19 cellular contexts compared by ENCODE assay signal in genomic region chr5:132641241-132641723, GRCh38. TPM values are rescaled to one million over a fixed set of nuclear protein-coding genes. Genes with fewer than 3 reads are reported as not detected.
A peak's percentile ranks its signal among the peaks of the same experiment; 100 is the strongest.
DNase-seq lines count a peak whose midpoint lies in the region; ATAC-seq, FAIRE-seq and TF ChIP-seq lines count a peak whose summit lies in the region.
"Had no signal": no experiment of that assay in that cellular context is flagged by ENCODE, and none has a peak within 500 bp of the region (broad histone marks: within the 10 kb centered on the region; RNA-seq: fewer than 3 reads in every experiment).

No MANE protein-coding gene starts in this region.

- ATAC-seq in GM19351 (IDR thresholded peaks at IDR 0.05; ENCODE audit: unreplicated experiment) = peak; percentile 42
- ATAC-seq in HG02973 (IDR thresholded peaks at IDR 0.05; ENCODE audit: unreplicated experiment) = peak; percentile 33
- ATAC-seq in activated naive CD4-positive, alpha-beta T cell treated with anti-CD3 and anti-CD28 coated beads, Interleukin-2, amount 50 U/mL, for 72 hours = peak; percentile 85 to 86
- no peak for ATAC-seq in GM19324 (IDR thresholded peaks at IDR 0.05; ENCODE audit: low FRiP score, unreplicated experiment)
- ATAC-seq in upper lobe of right lung = no peak
- ATAC-seq: psoas muscle had no signal

- no peak; the same call in 1 of the 2 replicates for TF ChIP-seq POLR2A in GM12892 (IDR thresholded peaks at IDR 0.05; ENCODE audit: low read depth, low read length)

- H3K9me3 ChIP-seq in upper lobe of right lung = no peaks in the 10 kb centered on the region
- H3K9me3 ChIP-seq: Peyer's patch, psoas muscle, thoracic aorta had no signal

- H3K27ac ChIP-seq in upper lobe of right lung = no peak overlapping the region
- H3K27ac ChIP-seq: Peyer's patch, psoas muscle, thoracic aorta had no signal

- no peaks in the 10 kb centered on the region for H3K4me1 ChIP-seq in upper lobe of right lung
- H3K4me1 ChIP-seq: Peyer's patch, psoas muscle had no signal

- H3K27ac Mint-ChIP-seq in activated naive CD4-positive, alpha-beta T cell treated with anti-CD3 and anti-CD28 coated beads, Interleukin-2, amount 50 U/mL, for 72 hours = peak overlapping the region; percentile 44 to 88
- H3K27ac Mint-ChIP-seq: brain had no signal

- intact Hi-C loops in upper lobe of right lung (cut with DNase I) = no loop called here

- FAIRE-seq in GM12892 (lab: Jason Lieb, UNC) = peak; percentile 82
- FAIRE-seq: H54 had no signal

- H3K27me3 ChIP-seq in upper lobe of right lung = no peaks in the 10 kb centered on the region
- H3K27me3 ChIP-seq: Peyer's patch had no signal

- peaks cover 30 to 46% of the 10 kb centered on the region in 2 donors for H3K36me3 Mint-ChIP-seq in activated naive CD4-positive, alpha-beta T cell treated with anti-CD3 and anti-CD28 coated beads, Interleukin-2, amount 50 U/mL, for 72 hours

- peaks cover 3 to 5% of the 10 kb centered on the region in 2 donors for H3K9me3 Mint-ChIP-seq in activated naive CD4-positive, alpha-beta T cell treated with anti-CD3 and anti-CD28 coated beads, Interleukin-2, amount 50 U/mL, for 72 hours
- H3K9me3 Mint-ChIP-seq: brain; CD4-positive, CD25-positive, alpha-beta regulatory T cell had no signal

- H3K36me3 ChIP-seq in upper lobe of right lung = peaks cover 69% of the 10 kb centered on the region

- H3K4me3 ChIP-seq in upper lobe of right lung = no peak overlapping the region
- H3K4me3 ChIP-seq: Peyer's patch, psoas muscle, thoracic aorta had no signal

- DNase-seq in GM12892 (ENCODE audit: insufficient read length) = no peak
- DNase-seq in activated naive CD4-positive, alpha-beta T cell treated with anti-CD3 and anti-CD28 coated beads, Interleukin-2, amount 50 U/mL, for 72 hours (ENCODE audit: low spot score in 2 of 2) = peak; percentile 40 to 60
- DNase-seq in AG20443 (ENCODE audit: low spot score) = no peak
- no peak for DNase-seq in NAMALWA (ENCODE audit: low spot score)
- DNase-seq in upper lobe of right lung = no peak
- DNase-seq: CD4-positive, CD25-positive, alpha-beta regulatory T cell; foreskin melanocyte; GDM1; NCI-H446 treated with DMSO at 0.1 percent for 48 hours; Peyer's patch; psoas muscle; T-helper 9 cell had no signal

- no peak for TF ChIP-seq CTCF in upper lobe of right lung (IDR thresholded peaks at IDR 0.05)

RNA-seq across cellular contexts. Expression of gene IL13, which starts 16.7 kb away (rescaled TPM):
- 0.47 TPM for polyA plus RNA-seq in GM12892 (2012; ENCODE audit: missing spikeins)
- total RNA-seq in activated naive CD4-positive, alpha-beta T cell treated with anti-CD3 and anti-CD28 coated beads, Interleukin-2, amount 50 U/mL, for 72 hours = under 1 TPM; 0.72 to 0.98 TPM
- not detected for total RNA-seq in upper lobe of right lung
- total RNA-seq: Peyer's patch, psoas muscle had no signal
- polyA plus RNA-seq: CD4-positive, CD25-positive, alpha-beta regulatory T cell; psoas muscle had no signal

RNA-seq across cellular contexts. Expression of gene IL4, which starts 32.5 kb away (rescaled TPM):
- polyA plus RNA-seq in GM12892 (2012; ENCODE audit: missing spikeins) = not detected
- not detected for total RNA-seq in activated naive CD4-positive, alpha-beta T cell treated with anti-CD3 and anti-CD28 coated beads, Interleukin-2, amount 50 U/mL, for 72 hours
- total RNA-seq in upper lobe of right lung = not detected
- total RNA-seq: mononuclear cell, Peyer's patch, psoas muscle, thoracic aorta had no signal
- polyA plus RNA-seq: psoas muscle had no signal

Comparison
In these comparisons a context has a peak if more than half of its experiments do, and no peak if none do; other contexts are left out.
1. DNase-seq: peak in activated naive CD4-positive, alpha-beta T cell treated with anti-CD3 and anti-CD28 coated beads, Interleukin-2, amount 50 U/mL, for 72 hours (2 of 2); none in GM12892 (single experiment), AG20443 (single experiment), NAMALWA (single experiment) and upper lobe of right lung (single experiment).
2. ATAC-seq: peak in GM19351 (single experiment), HG02973 (single experiment) and activated naive CD4-positive, alpha-beta T cell treated with anti-CD3 and anti-CD28 coated beads, Interleukin-2, amount 50 U/mL, for 72 hours (2 of 2); none in GM19324 (single experiment) and upper lobe of right lung (single experiment).